Comparison of ENCODE assay signal across 9 cellular contexts in the genomic region with DNA sequence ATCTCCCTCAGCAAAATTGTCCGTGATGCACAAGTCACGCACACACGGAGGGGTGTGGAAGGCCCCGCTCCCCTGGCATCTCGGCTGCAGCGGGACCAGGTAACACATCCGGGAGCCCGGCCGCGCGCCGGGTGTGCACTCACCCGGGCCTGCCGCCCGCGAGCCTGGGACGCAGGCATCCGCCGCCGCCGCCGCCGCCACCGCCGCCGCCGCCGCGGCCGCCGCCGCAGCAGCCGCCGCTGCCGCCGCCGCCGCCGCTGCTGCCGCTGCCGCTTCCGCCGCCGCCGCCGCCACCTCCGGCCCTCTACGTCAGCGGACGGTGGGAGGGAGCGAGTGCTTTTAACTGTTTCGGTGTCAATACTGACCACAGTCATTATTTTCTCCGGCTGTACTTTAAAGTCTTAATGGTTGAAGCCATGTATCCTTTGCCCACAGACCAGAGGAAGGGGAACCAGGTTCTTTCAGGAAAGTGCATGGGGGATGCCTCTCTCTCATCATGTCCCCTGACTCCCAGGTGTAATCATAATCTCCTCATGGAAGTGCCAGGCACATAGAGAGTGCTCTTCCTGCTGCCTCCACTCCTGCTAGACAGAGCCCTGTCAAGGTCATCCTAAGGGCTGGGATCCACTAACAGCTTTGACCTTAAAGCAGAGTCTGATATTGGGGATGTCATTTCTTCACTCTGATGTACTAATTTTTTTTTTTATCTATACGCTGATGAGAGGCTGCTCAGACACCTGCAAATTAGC. TPM values are rescaled to one million over a fixed set of nuclear protein-coding genes. Genes with fewer than 3 reads are reported as not detected.
DNase-seq lines count a peak whose midpoint lies in the region; ATAC-seq, FAIRE-seq and TF ChIP-seq lines count a peak whose summit lies in the region.
"Had no signal": no experiment of that assay in that cellular context is flagged by ENCODE, and none has a peak within 500 bp of the region (broad histone marks: within the 10 kb centered on the region; RNA-seq: fewer than 3 reads in every experiment).

No MANE protein-coding gene starts in this region.

- H3K36me3 ChIP-seq in Karpas-422 (ENCODE audit: insufficient read depth, low read length) (no peaks in the 10 kb centered on the region), muscle layer of duodenum (ENCODE audit: control insufficient read depth in 1 of 2, insufficient read depth in 2 of 2, low read length in 2 of 2) (no peaks in the 10 kb centered on the region), stomach smooth muscle (ENCODE audit: control insufficient read depth in 2 of 2, insufficient read depth in 2 of 2, low read length in 2 of 2) (no peaks in the 10 kb centered on the region)

- no peaks in the 10 kb centered on the region for H3K27me3 Mint-ChIP-seq in activated CD4-positive, alpha-beta memory T cell treated with anti-CD3 and anti-CD28 coated beads for 36 hours

- H3K9me3 ChIP-seq in Karpas-422 (ENCODE audit: low read length) (peaks cover 9% of the 10 kb centered on the region; the same call in 1 of the 2 replicates), muscle layer of duodenum (ENCODE audit: control insufficient read depth in 1 of 2, low read length in 2 of 2) (peaks cover 4 to 21% of the 10 kb centered on the region in 2 donors), stomach smooth muscle (ENCODE audit: control insufficient read depth in 2 of 2, low read length in 2 of 2) (peaks cover 6 to 13% of the 10 kb centered on the region in 2 donors)

- FAIRE-seq in D721Med (lab: Jason Lieb, UNC) = no peak

- ATAC-seq in GM21526 (IDR thresholded peaks at IDR 0.05; ENCODE audit: low FRiP score, unreplicated experiment) = peak; percentile 83

- H3K27ac ChIP-seq in Karpas-422 (ENCODE audit: low read length) (no peak overlapping the region), muscle layer of duodenum (ENCODE audit: low read length) (peak overlapping the region; percentile 39), stomach smooth muscle (ENCODE audit: low read length) (peak overlapping the region; percentile 46)

- TF ChIP-seq CTCF in epithelial cell of esophagus (IDR thresholded peaks at IDR 0.05; ENCODE audit: insufficient read depth, low read depth, low read length, missing control alignments) = no peak
- TF ChIP-seq CTCF in D721Med (IDR thresholded peaks at IDR 0.05; ENCODE audit: insufficient read depth, missing control alignments) = no peak

- H3K9me2 ChIP-seq in Karpas-422 (replicated peaks; ENCODE audit: insufficient read depth, low read length) = no peaks in the 10 kb centered on the region

- H3K9ac ChIP-seq in Karpas-422 (ENCODE audit: low read length) = peak overlapping the region; percentile 66
- peak overlapping the region; percentile 41 to 80 for H3K9ac ChIP-seq in stomach smooth muscle (ENCODE audit: low read length in 2 of 2)

- no peak overlapping the region for H3K27ac Mint-ChIP-seq in activated CD4-positive, alpha-beta memory T cell treated with anti-CD3 and anti-CD28 coated beads for 36 hours

- H2AFZ ChIP-seq in Karpas-422 (ENCODE audit: low read length) = peak overlapping the region; percentile 94

- peak overlapping the region; percentile 66 for H3K4me2 ChIP-seq in Karpas-422 (ENCODE audit: low read depth, low read length, poor library complexity, severe bottlenecking)

- CTCF ChIA-PET in activated CD4-positive, alpha-beta memory T cell treated with anti-CD3 and anti-CD28 coated beads for 36 hours (lab: Charles Lee) = no interaction called here

- H3K36me3 Mint-ChIP-seq in activated CD4-positive, alpha-beta memory T cell treated with anti-CD3 and anti-CD28 coated beads for 36 hours = peaks cover 2% of the 10 kb centered on the region

- H3K4me1 ChIP-seq in Karpas-422 (ENCODE audit: low read length) = peaks cover 4% of the 10 kb centered on the region
- peaks cover 0 to 2% of the 10 kb centered on the region in 2 donors for H3K4me1 ChIP-seq in muscle layer of duodenum (ENCODE audit: control insufficient read depth in 1 of 2, insufficient read depth in 2 of 2, low read length in 2 of 2)
- no peaks in the 10 kb centered on the region for H3K4me1 ChIP-seq in stomach smooth muscle (ENCODE audit: control insufficient read depth, insufficient read depth, low read length)

- no peaks in the 10 kb centered on the region for H3K27me3 ChIP-seq in Karpas-422 (ENCODE audit: low read length)
- H3K27me3 ChIP-seq in muscle layer of duodenum (ENCODE audit: low read depth, low read length) = no peaks in the 10 kb centered on the region
- peaks cover 0 to 6% of the 10 kb centered on the region in 2 donors for H3K27me3 ChIP-seq in stomach smooth muscle (ENCODE audit: control insufficient read depth in 1 of 2, insufficient read depth in 2 of 2, low read length in 2 of 2)

- peak; percentile 16 for DNase-seq in DMS114 treated with DMSO at 0.1 percent for 48 hours (lab: John Stamatoyannopoulos, UW; ENCODE audit: unreplicated experiment)
- peak; percentile 75 for DNase-seq in Karpas-422
- peak; percentile 47 for DNase-seq in activated CD4-positive, alpha-beta memory T cell treated with anti-CD3 and anti-CD28 coated beads for 36 hours
- peak; percentile 12 for DNase-seq in epithelial cell of esophagus (ENCODE audit: low read depth)
- DNase-seq in D721Med (ENCODE audit: insufficient read length, low spot score) = no peak

- peak overlapping the region; percentile 69 for H3K4me3 ChIP-seq in Karpas-422 (ENCODE audit: low read length)
- peak overlapping the region; percentile 44 for H3K4me3 ChIP-seq in epithelial cell of esophagus (ENCODE audit: low read length)
- H3K4me3 ChIP-seq in muscle layer of duodenum (ENCODE audit: low read depth in 1 of 2, low read length in 2 of 2) = peak overlapping the region; percentile 62 to 66
- peak overlapping the region; percentile 70 to 78 for H3K4me3 ChIP-seq in stomach smooth muscle (ENCODE audit: low read length in 2 of 2)

- POLR2A ChIA-PET in activated CD4-positive, alpha-beta memory T cell treated with anti-CD3 and anti-CD28 coated beads for 36 hours (lab: Charles Lee) = no interaction called here

- H3K4me3 Mint-ChIP-seq in activated CD4-positive, alpha-beta memory T cell treated with anti-CD3 and anti-CD28 coated beads for 36 hours = peak overlapping the region; percentile 70

- no peaks in the 10 kb centered on the region for H4K20me1 ChIP-seq in Karpas-422 (ENCODE audit: insufficient read depth, low read depth, low read length)

- H3K9me3 Mint-ChIP-seq in activated CD4-positive, alpha-beta memory T cell treated with anti-CD3 and anti-CD28 coated beads for 36 hours = peaks cover 27% of the 10 kb centered on the region

- H3K4me1 Mint-ChIP-seq in activated CD4-positive, alpha-beta memory T cell treated with anti-CD3 and anti-CD28 coated beads for 36 hours (ENCODE audit: low read depth) = peaks cover 17% of the 10 kb centered on the region

- no peaks in the 10 kb centered on the region for H3K79me2 ChIP-seq in Karpas-422 (ENCODE audit: low read length)

- intact Hi-C loops in activated CD4-positive, alpha-beta memory T cell treated with anti-CD3 and anti-CD28 coated beads for 36 hours (cut with micrococcal nuclease) = no loop called here

RNA-seq across cellular contexts. Expression of a gene that starts 38.0 kb away (rescaled TPM):
- total RNA-seq in Karpas-422 (2014; rRNA removed; shearing (Covaris generic); ENCODE audit: low replicate concordance) = not detected in 2 replicates
- total RNA-seq in activated CD4-positive, alpha-beta memory T cell treated with anti-CD3 and anti-CD28 coated beads for 36 hours = not detected
- total RNA-seq: T-helper 2 cell treated with Interferon-gamma antibody and Interleukin-4, amounts not matched to agents 100 ng/mL and 5 ng/mL, for 36 hours had no signal
